Comparison of ENCODE assay signal across 14 cellular contexts in genomic region chr16:29198231-29198630, GRCh38.
"Had no signal": no experiment of that assay in that cellular context is flagged by ENCODE, and none has a peak within 500 bp of the region (broad histone marks: within the 10 kb centered on the region; RNA-seq: fewer than 3 reads in every experiment).

No MANE protein-coding gene starts in this region.

- H3K9me3 ChIP-seq: right lobe of liver, spleen had no signal

- DNase-seq: activated CD4-positive, alpha-beta T cell treated with anti-CD3 and anti-CD28 coated beads for 48 hours; activated CD8-positive, alpha-beta T cell treated with anti-CD3 and anti-CD28 coated beads for 36 hours; anterior cingulate cortex; brain microvascular endothelial cell; cortex of kidney; effector CD8-positive, alpha-beta T cell; foreskin keratinocyte; immature natural killer cell; mesendoderm; nephron progenitor cell; stimulated activated naive CD8-positive, alpha-beta T cell treated with anti-CD3 and anti-CD28 coated beads, Interleukin-15, amount 100 ng/mL, for 72 hours; SW 1271 had no signal

- H3K4me3 ChIP-seq: right lobe of liver, spleen had no signal

- H3K4me1 ChIP-seq: foreskin keratinocyte, spleen had no signal

- ATAC-seq: activated CD8-positive, alpha-beta T cell treated with anti-CD3 and anti-CD28 coated beads for 36 hours; foreskin keratinocyte; right lobe of liver; stimulated activated naive CD8-positive, alpha-beta T cell treated with anti-CD3 and anti-CD28 coated beads, Interleukin-15, amount 100 ng/mL, for 72 hours had no signal

- H3K27me3 ChIP-seq: brain microvascular endothelial cell, right lobe of liver, spleen had no signal

- H3K36me3 ChIP-seq: brain microvascular endothelial cell, right lobe of liver had no signal

- H3K27ac ChIP-seq: brain microvascular endothelial cell, foreskin keratinocyte, right lobe of liver had no signal
